Comparison of ENCODE assay signal across 16 cellular contexts in genomic region chr1:212666116-212666775, GRCh38. TPM values are rescaled to one million over a fixed set of nuclear protein-coding genes. Genes with fewer than 3 reads are reported as not detected.
DNase-seq lines count a peak whose midpoint lies in the region; ATAC-seq, FAIRE-seq and TF ChIP-seq lines count a peak whose summit lies in the region.
"Had no signal": no experiment of that assay in that cellular context is flagged by ENCODE, and none has a peak within 500 bp of the region (broad histone marks: within the 10 kb centered on the region; RNA-seq: fewer than 3 reads in every experiment).

No MANE protein-coding gene starts in this region.

- no peaks in the 10 kb centered on the region for H3K36me3 ChIP-seq in astrocyte (ENCODE audit: insufficient read depth, low read length)
- H3K36me3 ChIP-seq in stomach: no peaks in the 10 kb centered on the region
- H3K36me3 ChIP-seq: left lung had no signal

- ATAC-seq in natural killer cell treated with Interleukin-12 subunit alpha and Interleukin-12 subunit beta and Interleukin-15 and Interleukin-18, amount 100 ng/mL, for 72 hours: no peak
- no peak for ATAC-seq in natural killer cell

- no peak for TF ChIP-seq EP300 in stomach (IDR thresholded peaks at IDR 0.05)

- intact Hi-C loops in natural killer cell (cut with micrococcal nuclease) (no loop called here), stomach (cut with DNase I; ENCODE audit: low total_unique reads) (no loop called here)

- H3K27ac ChIP-seq in astrocyte (ENCODE audit: low read depth, low read length) (no peak overlapping the region), stomach (peak overlapping the region in 1 of 5 donors; percentile 78)
- H3K27ac ChIP-seq: epithelial cell of prostate had no signal

- H3K9me3 ChIP-seq in astrocyte (ENCODE audit: insufficient read depth, low read depth, low read length): no peaks in the 10 kb centered on the region
- no peaks in the 10 kb centered on the region for H3K9me3 ChIP-seq in stomach
- H3K9me3 ChIP-seq: left lung had no signal

- no peak overlapping the region for H3K9ac ChIP-seq in astrocyte (ENCODE audit: low read length)

- H3K4me2 ChIP-seq in astrocyte (ENCODE audit: low read length): peak overlapping the region; percentile 91

- TF ChIP-seq CTCF in natural killer cell (IDR thresholded peaks at IDR 0.05) (no peak), astrocyte (IDR thresholded peaks at IDR 0.05; ENCODE audit: insufficient read depth, low read depth, low read length) (no peak), mesothelial cell of epicardium (IDR thresholded peaks at IDR 0.05; ENCODE audit: unreplicated experiment) (no peak), type B pancreatic cell (conservative IDR thresholded peaks at IDR 0.05) (no peak), stomach (IDR thresholded peaks at IDR 0.05) (no peak)

- no peak for FAIRE-seq in astrocyte (lab: Jason Lieb, UNC)
- FAIRE-seq: frontal cortex had no signal

- peaks cover 25 to 46% of the 10 kb centered on the region in 2 donors for H3K4me1 Mint-ChIP-seq in natural killer cell treated with Interleukin-12 subunit alpha and Interleukin-12 subunit beta and Interleukin-15 and Interleukin-18, amount 100 ng/mL, for 72 hours (ENCODE audit: low read depth in 2 of 2)
- H3K4me1 Mint-ChIP-seq in natural killer cell (peaks cover 17 to 24% of the 10 kb centered on the region in 2 donors), astrocyte (ENCODE audit: low read depth, unreplicated experiment) (peaks cover 32% of the 10 kb centered on the region), mesothelial cell of epicardium (peaks cover 26% of the 10 kb centered on the region), type B pancreatic cell (ENCODE audit: unreplicated experiment) (peaks cover 26% of the 10 kb centered on the region)

- H3K36me3 Mint-ChIP-seq in natural killer cell treated with Interleukin-12 subunit alpha and Interleukin-12 subunit beta and Interleukin-15 and Interleukin-18, amount 100 ng/mL, for 72 hours: no peaks in the 10 kb centered on the region
- no peaks in the 10 kb centered on the region for H3K36me3 Mint-ChIP-seq in natural killer cell
- no peaks in the 10 kb centered on the region for H3K36me3 Mint-ChIP-seq in astrocyte (ENCODE audit: low read depth, unreplicated experiment)
- H3K36me3 Mint-ChIP-seq in mesothelial cell of epicardium: no peaks in the 10 kb centered on the region
- H3K36me3 Mint-ChIP-seq in type B pancreatic cell: no peaks in the 10 kb centered on the region

- H3K27me3 ChIP-seq in astrocyte (ENCODE audit: insufficient read depth, low read length) (no peaks in the 10 kb centered on the region), stomach (no peaks in the 10 kb centered on the region)
- H3K27me3 ChIP-seq: left lung had no signal

- H3K4me1 ChIP-seq in astrocyte (ENCODE audit: insufficient read depth, low read length) (peaks cover 25% of the 10 kb centered on the region), stomach (peaks cover 0 to 43% (median 21%) of the 10 kb centered on the region in 4 donors)

- DNase-seq in natural killer cell treated with Interleukin-12 subunit alpha and Interleukin-12 subunit beta and Interleukin-15 and Interleukin-18, amount 100 ng/mL, for 72 hours (ENCODE audit: low spot score): no peak
- DNase-seq in natural killer cell (no peak), astrocyte (ENCODE audit: low read depth) (no peak), mesothelial cell of epicardium (ENCODE audit: low spot score in 2 of 2, unreplicated experiment in 2 of 2) (no peak), type B pancreatic cell (ENCODE audit: extremely low spot score, unreplicated experiment) (peak; percentile 56), stomach (no peak), C1 segment of cervical spinal cord (lab: John Stamatoyannopoulos, UW) (no peak), GM03348 (ENCODE audit: low spot score) (no peak)
- DNase-seq: activated CD4-positive, CD25-positive, alpha-beta regulatory T cell treated with anti-CD3 and anti-CD28 coated beads, Interleukin-2, amount 50 U/mL, for 72 hours; activated naive CD4-positive, alpha-beta T cell treated with anti-CD3 and anti-CD28 coated beads for 36 hours; NCI-H2029 treated with DMSO at 0.1 percent for 48 hours; stimulated activated CD4-positive, alpha-beta T cell treated with anti-CD3 and anti-CD28 coated beads, Interleukin-4, amount 100 ng/mL, for 1 hour; T-helper 9 cell had no signal

- peak overlapping the region; percentile 60 to 62 for H3K27ac Mint-ChIP-seq in natural killer cell treated with Interleukin-12 subunit alpha and Interleukin-12 subunit beta and Interleukin-15 and Interleukin-18, amount 100 ng/mL, for 72 hours
- H3K27ac Mint-ChIP-seq in natural killer cell (no peak overlapping the region), astrocyte (ENCODE audit: unreplicated experiment) (peak overlapping the region; percentile 99), mesothelial cell of epicardium (no peak overlapping the region), type B pancreatic cell (no peak overlapping the region)

- no peaks in the 10 kb centered on the region for H3K79me2 ChIP-seq in astrocyte (ENCODE audit: insufficient read depth, low read length)

- no peak overlapping the region for H3K4me3 ChIP-seq in astrocyte (ENCODE audit: insufficient read depth, low read depth, low read length)
- H3K4me3 ChIP-seq in stomach: no peak overlapping the region

- TF ChIP-seq POLR2A in stomach (IDR thresholded peaks at IDR 0.05): no peak

- H3K27me3 Mint-ChIP-seq in natural killer cell treated with Interleukin-12 subunit alpha and Interleukin-12 subunit beta and Interleukin-15 and Interleukin-18, amount 100 ng/mL, for 72 hours: peaks cover 17 to 21% of the 10 kb centered on the region in 2 donors
- H3K27me3 Mint-ChIP-seq in natural killer cell (ENCODE audit: low read depth in 2 of 2) (peaks cover 15 to 30% of the 10 kb centered on the region in 2 donors), astrocyte (ENCODE audit: low read depth, unreplicated experiment) (peaks cover 7% of the 10 kb centered on the region), mesothelial cell of epicardium (ENCODE audit: low read depth) (peaks cover 11% of the 10 kb centered on the region), type B pancreatic cell (peaks cover 36% of the 10 kb centered on the region)

- H3K4me3 Mint-ChIP-seq in natural killer cell treated with Interleukin-12 subunit alpha and Interleukin-12 subunit beta and Interleukin-15 and Interleukin-18, amount 100 ng/mL, for 72 hours: peak overlapping the region; percentile 74
- H3K4me3 Mint-ChIP-seq in natural killer cell (no peak overlapping the region), astrocyte (ENCODE audit: unreplicated experiment) (no peak overlapping the region), mesothelial cell of epicardium (peak overlapping the region; percentile 72), type B pancreatic cell (peak overlapping the region; percentile 28)

- no peaks in the 10 kb centered on the region for H3K9me3 Mint-ChIP-seq in natural killer cell treated with Interleukin-12 subunit alpha and Interleukin-12 subunit beta and Interleukin-15 and Interleukin-18, amount 100 ng/mL, for 72 hours
- no peaks in the 10 kb centered on the region for H3K9me3 Mint-ChIP-seq in natural killer cell
- peaks cover 3% of the 10 kb centered on the region for H3K9me3 Mint-ChIP-seq in astrocyte (ENCODE audit: unreplicated experiment)
- no peaks in the 10 kb centered on the region for H3K9me3 Mint-ChIP-seq in mesothelial cell of epicardium
- no peaks in the 10 kb centered on the region for H3K9me3 Mint-ChIP-seq in type B pancreatic cell
- H3K9me3 Mint-ChIP-seq: activated naive CD4-positive, alpha-beta T cell treated with anti-CD3 and anti-CD28 coated beads for 36 hours had no signal

- H2AFZ ChIP-seq in astrocyte (ENCODE audit: low read depth, low read length): no peak overlapping the region

- 78 to 87% (median 85%) methylated on average over 10 of the region's 10 CpGs for WGBS in stomach, 5 donors

- no peaks in the 10 kb centered on the region for H4K20me1 ChIP-seq in astrocyte (ENCODE audit: insufficient read depth, low read length)

RNA-seq across cellular contexts. Expression of gene BATF3, which starts 33.4 kb away (rescaled TPM):
- 100 to 1,000 TPM in 1 of 2 donors, 10 to 100 TPM in 1; 46.6 to 137 TPM for total RNA-seq in natural killer cell treated with Interleukin-12 subunit alpha and Interleukin-12 subunit beta and Interleukin-15 and Interleukin-18, amount 100 ng/mL, for 72 hours
- 1 to 10 TPM in 2 of 3 donors, under 1 TPM in 1; 0.25 to 3.6 (median 1.2) TPM for total RNA-seq in natural killer cell
- 1.9 and 2.5 TPM in 2 replicates for total RNA-seq in astrocyte
- 0.84 to 1.0 TPM (median 1.0 TPM) in 3 replicates for total RNA-seq in mesothelial cell of epicardium
- total RNA-seq in type B pancreatic cell (ENCODE audit: low replicate concordance): 0.55 and 0.72 TPM in 2 replicates
- 1 to 10 TPM in 2 of 5 donors, not detected in 3; 1.1 to 1.2 TPM for total RNA-seq in stomach
- polyA plus RNA-seq in stomach: 1 to 10 TPM; 4.1 to 6.9 (median 5.3) TPM

RNA-seq across cellular contexts. Expression of gene ATF3, which starts 57.7 kb away (rescaled TPM):
- total RNA-seq in natural killer cell treated with Interleukin-12 subunit alpha and Interleukin-12 subunit beta and Interleukin-15 and Interleukin-18, amount 100 ng/mL, for 72 hours: 10 to 100 TPM; 15.4 to 16.9 TPM
- total RNA-seq in natural killer cell: 100 to 1,000 TPM in 1 of 3 donors, 10 to 100 TPM in 2; 62.2 to 135 (median 78.5) TPM
- 72.5 and 87.6 TPM in 2 replicates for total RNA-seq in astrocyte
- total RNA-seq in mesothelial cell of epicardium: 134 to 147 TPM (median 146 TPM) in 3 replicates
- total RNA-seq in type B pancreatic cell (ENCODE audit: low replicate concordance): 23.9 and 117 TPM in 2 replicates
- total RNA-seq in stomach: 10 to 100 TPM in 4 of 5 donors, not detected in 1; 14.0 to 59.8 (median 24.3) TPM
- polyA plus RNA-seq in stomach: 10 to 100 TPM; 19.9 to 60.2 (median 33.0) TPM

Comparison
In these comparisons a context has a peak if more than half of its experiments do, and no peak if none do; other contexts are left out.
1. H3K27ac Mint-ChIP-seq: peak in natural killer cell treated with Interleukin-12 subunit alpha and Interleukin-12 subunit beta and Interleukin-15 and Interleukin-18, amount 100 ng/mL, for 72 hours (2 of 2) and astrocyte (single experiment); none in natural killer cell (0 of 2), mesothelial cell of epicardium (single experiment) and type B pancreatic cell (single experiment).
2. H3K4me3 Mint-ChIP-seq: peak in natural killer cell treated with Interleukin-12 subunit alpha and Interleukin-12 subunit beta and Interleukin-15 and Interleukin-18, amount 100 ng/mL, for 72 hours (single experiment), mesothelial cell of epicardium (single experiment) and type B pancreatic cell (single experiment); none in natural killer cell (single experiment) and astrocyte (single experiment).
3. RNA of gene BATF3, which starts 33.4 kb away (total RNA-seq): 46.6 to 137 TPM in natural killer cell treated with Interleukin-12 subunit alpha and Interleukin-12 subunit beta and Interleukin-15 and Interleukin-18, amount 100 ng/mL, for 72 hours; 1.9 to 2.5 TPM in astrocyte, 0.25 to 3.6 TPM in natural killer cell, 0.84 to 1.0 TPM in mesothelial cell of epicardium, 0.55 to 0.72 TPM in type B pancreatic cell and 1.1 to 1.2 TPM in stomach; every median in the first group is over 10 times any median in the second.